Comparison of ENCODE assay signal across 8 cellular contexts in genomic region chr6:124961784-124962611, GRCh38. TPM values are rescaled to one million over a fixed set of nuclear protein-coding genes. Genes with fewer than 3 reads are reported as not detected.
A peak's percentile ranks its signal among the peaks of the same experiment; 100 is the strongest.
DNase-seq lines count a peak whose midpoint lies in the region; ATAC-seq and TF ChIP-seq lines count a peak whose summit lies in the region.

Gene RNF217 (plus strand): TSS chr6:124962437. CDS start chr6:124962545, 108 bp downstream.

- no peak within 1 kb of the TSS for H3K4me2 ChIP-seq in Karpas-422 (ENCODE audit: low read depth, low read length, poor library complexity, severe bottlenecking)

- H3K27ac Mint-ChIP-seq in activated CD8-positive, alpha-beta T cell treated with anti-CD3 and anti-CD28 coated beads, Interleukin-2, amount 10 ng/mL, durations not matched to agents 7 days and 5 days, result no peak within 1 kb of the TSS

- peak within 1 kb of the TSS; percentile 62 for H3K4me3 Mint-ChIP-seq in activated CD8-positive, alpha-beta T cell treated with anti-CD3 and anti-CD28 coated beads, Interleukin-2, amount 10 ng/mL, durations not matched to agents 7 days and 5 days

- POLR2A ChIA-PET in activated CD8-positive, alpha-beta T cell treated with anti-CD3 and anti-CD28 coated beads, Interleukin-2, amount 10 ng/mL, durations not matched to agents 7 days and 5 days (lab: Charles Lee), result no interaction called here

- no peaks in the 10 kb centered on the region for H4K20me1 ChIP-seq in Karpas-422 (ENCODE audit: insufficient read depth, low read depth, low read length)

- no peaks in the 10 kb centered on the region for H3K9me3 ChIP-seq in Karpas-422 (ENCODE audit: low read length)

- no peaks in the 10 kb centered on the region for H3K9me3 Mint-ChIP-seq in activated CD8-positive, alpha-beta T cell treated with anti-CD3 and anti-CD28 coated beads, Interleukin-2, amount 10 ng/mL, durations not matched to agents 7 days and 5 days (ENCODE audit: insufficient read depth)

- H3K27ac ChIP-seq in urinary bladder (ENCODE audit: low read depth) (peak within 1 kb of the TSS; percentile 99), Karpas-422 (ENCODE audit: low read length) (no peak within 1 kb of the TSS)

- DNase-seq in NOMO-1 (lab: John Stamatoyannopoulos, UW; ENCODE audit: unreplicated experiment in 2 of 2) (peak; percentile 27), NOMO-1 treated with DMSO at 0.1 percent for 48 hours (lab: John Stamatoyannopoulos, UW; ENCODE audit: unreplicated experiment) (no peak), LHCN-M2 (ENCODE audit: low read depth) (peak; percentile 68), fibroblast of the aortic adventitia (ENCODE audit: low read depth) (peak; percentile 83), myocyte (ENCODE audit: low read depth) (peak; percentile 70), Karpas-422 (no peak)
- peak; percentile 22 for DNase-seq in activated CD8-positive, alpha-beta T cell treated with anti-CD3 and anti-CD28 coated beads, Interleukin-2, amount 10 ng/mL, durations not matched to agents 7 days and 5 days

- H3K9me2 ChIP-seq in Karpas-422 (replicated peaks; ENCODE audit: insufficient read depth, low read length), result no peaks in the 10 kb centered on the region

- WGBS in urinary bladder, result under 1% methylated on average over 99 of the region's 99 CpGs

- H3K36me3 ChIP-seq in urinary bladder (ENCODE audit: insufficient read depth) (no peaks in the 10 kb centered on the region), Karpas-422 (ENCODE audit: insufficient read depth, low read length) (no peaks in the 10 kb centered on the region)

- H3K4me1 ChIP-seq in urinary bladder (ENCODE audit: insufficient read depth), result peaks cover 2% of the 10 kb centered on the region
- H3K4me1 ChIP-seq in Karpas-422 (ENCODE audit: low read length), result no peaks in the 10 kb centered on the region

- H3K36me3 Mint-ChIP-seq in activated CD8-positive, alpha-beta T cell treated with anti-CD3 and anti-CD28 coated beads, Interleukin-2, amount 10 ng/mL, durations not matched to agents 7 days and 5 days (ENCODE audit: low read depth), result no peaks in the 10 kb centered on the region

- H3K4me3 ChIP-seq in fibroblast of the aortic adventitia (ENCODE audit: low read depth, low read length) (peak within 1 kb of the TSS; percentile 87), urinary bladder (ENCODE audit: low read depth, low read length) (peak within 1 kb of the TSS; percentile 91), Karpas-422 (ENCODE audit: low read length) (no peak within 1 kb of the TSS)

- CTCF ChIA-PET in activated CD8-positive, alpha-beta T cell treated with anti-CD3 and anti-CD28 coated beads, Interleukin-2, amount 10 ng/mL, durations not matched to agents 7 days and 5 days (lab: Charles Lee), result no interaction called here

- H3K4me1 Mint-ChIP-seq in activated CD8-positive, alpha-beta T cell treated with anti-CD3 and anti-CD28 coated beads, Interleukin-2, amount 10 ng/mL, durations not matched to agents 7 days and 5 days (ENCODE audit: low read depth), result peaks cover 12% of the 10 kb centered on the region

- H3K79me2 ChIP-seq in Karpas-422 (ENCODE audit: low read length), result no peaks in the 10 kb centered on the region

- peak; percentile 65 for ATAC-seq in activated CD8-positive, alpha-beta T cell treated with anti-CD3 and anti-CD28 coated beads, Interleukin-2, amount 10 ng/mL, durations not matched to agents 7 days and 5 days

- H3K27me3 ChIP-seq in Karpas-422 (ENCODE audit: low read length), result no peaks in the 10 kb centered on the region

- no peak within 1 kb of the TSS for H3K9ac ChIP-seq in Karpas-422 (ENCODE audit: low read length)

- peaks cover 52% of the 10 kb centered on the region for H3K27me3 Mint-ChIP-seq in activated CD8-positive, alpha-beta T cell treated with anti-CD3 and anti-CD28 coated beads, Interleukin-2, amount 10 ng/mL, durations not matched to agents 7 days and 5 days (ENCODE audit: low read depth)

- H2AFZ ChIP-seq in Karpas-422 (ENCODE audit: low read length), result no peak within 1 kb of the TSS

- TF ChIP-seq CTCF in fibroblast of the aortic adventitia (IDR thresholded peaks at IDR 0.05; ENCODE audit: insufficient read depth, low read length), result peak; percentile 3

RNA-seq across cellular contexts. Expression of gene RNF217, which starts in this region (rescaled TPM):
- total RNA-seq in LHCN-M2 (2014; rRNA removed), result 10.5 and 11.3 TPM in 2 replicates
- polyA plus RNA-seq in LHCN-M2 (2012), result 7.6 TPM
- total RNA-seq in activated CD8-positive, alpha-beta T cell treated with anti-CD3 and anti-CD28 coated beads, Interleukin-2, amount 10 ng/mL, durations not matched to agents 7 days and 5 days, result under 1 TPM in 1 of 2 experiments, not detected in 1; 0.52 TPM
- total RNA-seq in fibroblast of the aortic adventitia (ENCODE audit: low replicate concordance), result 24.9 and 25.3 TPM in 2 replicates
- total RNA-seq in myocyte, result 31.3 and 34.2 TPM in 2 replicates
- polyA plus RNA-seq in myocyte (2012), result 15.6 TPM
- total RNA-seq in urinary bladder, result 51.7 TPM
- polyA plus RNA-seq in urinary bladder, result 7.9 TPM
- not detected in 2 replicates for total RNA-seq in Karpas-422 (2014; rRNA removed; shearing (Covaris generic); ENCODE audit: low replicate concordance)

Comparison
In these comparisons a context has a peak if more than half of its experiments do, and no peak if none do; other contexts are left out.
1. DNase-seq: peak in NOMO-1 (2 of 2), LHCN-M2 (single experiment), fibroblast of the aortic adventitia (single experiment) and myocyte (single experiment); none in NOMO-1 treated with DMSO at 0.1 percent for 48 hours (single experiment) and Karpas-422 (single experiment).
2. Peak in DNase-seq and ATAC-seq in activated CD8-positive, alpha-beta T cell treated with anti-CD3 and anti-CD28 coated beads, Interleukin-2, amount 10 ng/mL, durations not matched to agents 7 days and 5 days; RNA of the gene not detected or under 1 TPM.